In genomic region chr14:60594077-60594476, GRCh38 we compare ENCODE assay signal across 20 cellular contexts. TPM values are rescaled to one million over a fixed set of nuclear protein-coding genes. Genes with fewer than 3 reads are reported as not detected.
"Had no signal": no experiment of that assay in that cellular context is flagged by ENCODE, and none has a peak within 500 bp of the region (broad histone marks: within the 10 kb centered on the region; RNA-seq: fewer than 3 reads in every experiment).

No MANE protein-coding gene starts in this region.

- H3K4me1 ChIP-seq: lower lobe of right lung had no signal

- H3K36me3 ChIP-seq: left lung, lower lobe of right lung, tibial nerve had no signal

- H3K9me3 ChIP-seq: left lung, lower lobe of right lung, tibial nerve had no signal

- H3K27ac ChIP-seq: left lung, lower lobe of right lung, tibial nerve had no signal

- ATAC-seq: esophagus mucosa, left lung, lower lobe of right lung, natural killer cell, right cardiac atrium had no signal

- DNase-seq: activated CD4-positive, alpha-beta T cell treated with anti-CD3 and anti-CD28 coated beads for 4 hours; activated CD4-positive, alpha-beta T cell treated with anti-CD3 and anti-CD28 coated beads, Interleukin-2, amount 50 U/mL, for 4 hours; activated CD4-positive, CD25-positive, alpha-beta regulatory T cell; activated effector memory CD4-positive, alpha-beta T cell treated with Interleukin-2 at 50 U/mL for 16 hours; activated naive CD4-positive, alpha-beta T cell treated with Interleukin-2 at 50 U/mL for 16 hours; anterior cingulate cortex; endodermal cell; foreskin fibroblast; head of caudate nucleus; hypothalamus; left lung; lower lobe of right lung; mesenchymal stem cell; natural killer cell; posterior cingulate gyrus; right cardiac atrium; stimulated activated CD4-positive, alpha-beta T cell treated with anti-CD3 and anti-CD28 coated beads, Interleukin-15, amount 100 ng/mL, for 24 hours; stimulated activated naive CD4-positive, alpha-beta T cell treated with Interleukin-2 at 50 U/mL for 16 hours had no signal

- H3K27me3 ChIP-seq: left lung, tibial nerve had no signal

- H3K4me3 ChIP-seq: left lung, lower lobe of right lung, tibial nerve had no signal

RNA-seq across cellular contexts. Expression of gene SIX1, which starts 55.2 kb away (rescaled TPM):
- total RNA-seq: natural killer cell, right cardiac atrium had no signal
